In genomic region chr14:23578560-23579310, GRCh38 we compare ENCODE assay signal across 8 cellular contexts. TPM values are rescaled to one million over a fixed set of nuclear protein-coding genes. Genes with fewer than 3 reads are reported as not detected.
DNase-seq lines count a peak whose midpoint lies in the region; ATAC-seq lines count a peak whose summit lies in the region.

Gene JPH4 (minus strand): TSS chr14:23578790. CDS start chr14:23577453, 1,337 bp downstream.

- no peak within 1 kb of the TSS for H3K27ac Mint-ChIP-seq in activated CD8-positive, alpha-beta memory T cell treated with anti-CD3 and anti-CD28 coated beads, Interleukin-2, amount 10 ng/mL, durations not matched to agents 7 days and 5 days

- DNase-seq in activated CD8-positive, alpha-beta memory T cell treated with anti-CD3 and anti-CD28 coated beads, Interleukin-2, amount 10 ng/mL, durations not matched to agents 7 days and 5 days = peak; percentile 11
- no peak for DNase-seq in activated CD8-positive, alpha-beta memory T cell treated with anti-CD3 and anti-CD28 coated beads for 24 hours
- no peak for DNase-seq in SK-N-MC (ENCODE audit: low read depth, low spot score)
- peak in 10 of 49 donors; percentile 16 to 82 (median 34) for DNase-seq in substantia nigra (lab: John Stamatoyannopoulos, UW)
- no peak for DNase-seq in stimulated activated CD4-positive, alpha-beta T cell treated with anti-CD3 and anti-CD28 coated beads, Interleukin-2, amount 100 ng/mL, for 24 hours
- DNase-seq in NCI-H2029 treated with DMSO at 0.1 percent for 48 hours (lab: John Stamatoyannopoulos, UW) = no peak

- H3K4me3 Mint-ChIP-seq in activated CD8-positive, alpha-beta memory T cell treated with anti-CD3 and anti-CD28 coated beads, Interleukin-2, amount 10 ng/mL, durations not matched to agents 7 days and 5 days = no peak within 1 kb of the TSS

- ATAC-seq in activated CD8-positive, alpha-beta memory T cell treated with anti-CD3 and anti-CD28 coated beads, Interleukin-2, amount 10 ng/mL, durations not matched to agents 7 days and 5 days = no peak
- ATAC-seq in GM21528 (IDR thresholded peaks at IDR 0.05; ENCODE audit: low FRiP score, unreplicated experiment) = no peak

- peaks cover 57% of the 10 kb centered on the region for H3K27me3 Mint-ChIP-seq in activated CD8-positive, alpha-beta memory T cell treated with anti-CD3 and anti-CD28 coated beads, Interleukin-2, amount 10 ng/mL, durations not matched to agents 7 days and 5 days

- H3K9me3 ChIP-seq in SK-N-MC (ENCODE audit: low read depth, low read length) = no peaks in the 10 kb centered on the region
- H3K9me3 ChIP-seq in iPS-18c (ENCODE audit: control insufficient read depth, insufficient read depth, low read length) = no peaks in the 10 kb centered on the region

- H3K36me3 Mint-ChIP-seq in activated CD8-positive, alpha-beta memory T cell treated with anti-CD3 and anti-CD28 coated beads, Interleukin-2, amount 10 ng/mL, durations not matched to agents 7 days and 5 days = no peaks in the 10 kb centered on the region

- H3K4me3 ChIP-seq in SK-N-MC (peak within 1 kb of the TSS; percentile 61), iPS-18c (ENCODE audit: insufficient read depth, low read depth, low read length) (peak within 1 kb of the TSS; percentile 48)

- H3K36me3 ChIP-seq in SK-N-MC (ENCODE audit: insufficient read depth, low read length) = no peaks in the 10 kb centered on the region

- peaks cover 11% of the 10 kb centered on the region for H3K4me1 Mint-ChIP-seq in activated CD8-positive, alpha-beta memory T cell treated with anti-CD3 and anti-CD28 coated beads, Interleukin-2, amount 10 ng/mL, durations not matched to agents 7 days and 5 days

- H3K9me3 Mint-ChIP-seq in activated CD8-positive, alpha-beta memory T cell treated with anti-CD3 and anti-CD28 coated beads, Interleukin-2, amount 10 ng/mL, durations not matched to agents 7 days and 5 days (ENCODE audit: low read depth) = no peaks in the 10 kb centered on the region

- H3K27ac ChIP-seq in SK-N-MC (no peak within 1 kb of the TSS), substantia nigra (ENCODE audit: low read depth, low read length, poor library complexity, severe bottlenecking) (peak within 1 kb of the TSS; percentile 26)

- no peak within 1 kb of the TSS for H3K9ac ChIP-seq in SK-N-MC (ENCODE audit: insufficient read length)

- CTCF ChIA-PET in activated CD8-positive, alpha-beta memory T cell treated with anti-CD3 and anti-CD28 coated beads, Interleukin-2, amount 10 ng/mL, durations not matched to agents 7 days and 5 days (lab: Charles Lee) = no interaction called here

RNA-seq across cellular contexts. Expression of gene JPH4, which starts in this region (rescaled TPM):
- under 1 TPM in 1 of 2 experiments, not detected in 1; 0.77 TPM for total RNA-seq in activated CD8-positive, alpha-beta memory T cell treated with anti-CD3 and anti-CD28 coated beads, Interleukin-2, amount 10 ng/mL, durations not matched to agents 7 days and 5 days

Comparison
In these comparisons a context has a peak if more than half of its experiments do, and no peak if none do; other contexts are left out.
1. Peak in DNase-seq in activated CD8-positive, alpha-beta memory T cell treated with anti-CD3 and anti-CD28 coated beads, Interleukin-2, amount 10 ng/mL, durations not matched to agents 7 days and 5 days; RNA of the gene not detected or under 1 TPM.